18 cellular contexts compared by ENCODE assay signal in the genomic region with DNA sequence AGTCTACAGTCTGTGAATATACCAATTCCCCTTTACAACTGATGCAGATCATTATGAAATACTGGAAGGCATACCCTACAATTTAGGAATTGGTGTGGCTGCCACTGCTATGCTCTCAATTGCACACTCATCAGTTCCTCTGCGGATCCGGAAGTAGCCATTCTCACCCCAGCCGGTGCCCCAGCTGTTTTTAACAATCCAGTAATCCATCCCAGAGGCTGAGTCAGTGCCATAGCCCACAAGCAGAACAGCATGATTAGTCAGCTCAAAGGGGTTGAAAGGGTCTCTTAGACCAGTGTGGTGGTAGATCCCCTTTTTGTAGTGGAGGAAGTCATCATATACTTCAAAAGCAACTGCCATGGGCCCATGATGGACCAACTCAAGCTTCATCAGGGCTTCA. TPM values are rescaled to one million over a fixed set of nuclear protein-coding genes. Genes with fewer than 3 reads are reported as not detected.
DNase-seq lines count a peak whose midpoint lies in the region; ATAC-seq and TF ChIP-seq lines count a peak whose summit lies in the region.
"Had no signal": no experiment of that assay in that cellular context is flagged by ENCODE, and none has a peak within 500 bp of the region (broad histone marks: within the 10 kb centered on the region; RNA-seq: fewer than 3 reads in every experiment).

No MANE protein-coding gene starts in this region.

- peaks cover 27% of the 10 kb centered on the region for H3K4me1 Mint-ChIP-seq in WTC11
- H3K4me1 Mint-ChIP-seq in naive thymus-derived CD8-positive, alpha-beta T cell, result peaks cover 0 to 12% (median 3%) of the 10 kb centered on the region in 4 donors

- H3K36me3 ChIP-seq in suprapubic skin, result peaks cover 8% of the 10 kb centered on the region
- H3K36me3 ChIP-seq: uterus had no signal

- ATAC-seq in WTC11 (peak; percentile 26; the same call in 1 of the 2 replicates), foreskin keratinocyte (peak; percentile 36), HG02870 (IDR thresholded peaks at IDR 0.05; ENCODE audit: unreplicated experiment) (no peak), GM18907 (IDR thresholded peaks at IDR 0.05; ENCODE audit: unreplicated experiment) (no peak)
- ATAC-seq in naive thymus-derived CD8-positive, alpha-beta T cell, result no peak
- ATAC-seq: stimulated activated naive CD8-positive, alpha-beta T cell treated with anti-CD3 and anti-CD28 coated beads, Interleukin-15, amount 100 ng/mL, for 72 hours had no signal

- CTCF ChIA-PET in WTC11 (lab: Charles Lee), result interaction anchor here (1.2 kb wide), 1 partner anchor 250 kb away, joined by 3 read pairs; no protein-coding TSS in a partner anchor

- no peak overlapping the region for H3K4me3 Mint-ChIP-seq in WTC11
- H3K4me3 Mint-ChIP-seq in naive thymus-derived CD8-positive, alpha-beta T cell, result no peak overlapping the region
- H3K4me3 Mint-ChIP-seq: brain; stimulated activated naive CD8-positive, alpha-beta T cell treated with anti-CD3 and anti-CD28 coated beads, Interleukin-15, amount 100 ng/mL, for 72 hours had no signal

- no peaks in the 10 kb centered on the region for H3K27me3 Mint-ChIP-seq in WTC11 (ENCODE audit: low read depth)
- no peaks in the 10 kb centered on the region for H3K27me3 Mint-ChIP-seq in naive thymus-derived CD8-positive, alpha-beta T cell
- H3K27me3 Mint-ChIP-seq: brain; stimulated activated naive CD8-positive, alpha-beta T cell treated with anti-CD3 and anti-CD28 coated beads, Interleukin-15, amount 100 ng/mL, for 72 hours had no signal

- H3K27ac ChIP-seq in foreskin keratinocyte, result no peak overlapping the region
- H3K27ac ChIP-seq in suprapubic skin, result no peak overlapping the region
- H3K27ac ChIP-seq: KMS-11, uterus had no signal

- H3K27me3 ChIP-seq in foreskin keratinocyte (no peaks in the 10 kb centered on the region), suprapubic skin (no peaks in the 10 kb centered on the region)
- H3K27me3 ChIP-seq: uterus had no signal

- H3K4me1 ChIP-seq in foreskin keratinocyte (no peaks in the 10 kb centered on the region), suprapubic skin (peaks cover 8% of the 10 kb centered on the region)

- POLR2A ChIA-PET in WTC11 (lab: Charles Lee), result interaction anchor here (0.9 kb wide), 1 partner anchor 7 kb away, joined by 3 read pairs; no protein-coding TSS in a partner anchor
- POLR2A ChIA-PET in naive thymus-derived CD8-positive, alpha-beta T cell (lab: Charles Lee), result no interaction called here

- peak overlapping the region; percentile 46; the same call in 1 of the 2 replicates for H3K27ac Mint-ChIP-seq in WTC11
- H3K27ac Mint-ChIP-seq in naive thymus-derived CD8-positive, alpha-beta T cell, result no peak overlapping the region
- H3K27ac Mint-ChIP-seq: brain had no signal

- TF ChIP-seq POLR2A in suprapubic skin (IDR thresholded peaks at IDR 0.05), result no peak

- peaks cover 86% of the 10 kb centered on the region for H3K36me3 Mint-ChIP-seq in WTC11
- peaks cover 26 to 88% (median 55%) of the 10 kb centered on the region in 3 donors for H3K36me3 Mint-ChIP-seq in naive thymus-derived CD8-positive, alpha-beta T cell
- H3K36me3 Mint-ChIP-seq: brain had no signal

- H3K9me3 Mint-ChIP-seq in WTC11, result no peaks in the 10 kb centered on the region
- no peaks in the 10 kb centered on the region for H3K9me3 Mint-ChIP-seq in naive thymus-derived CD8-positive, alpha-beta T cell
- H3K9me3 Mint-ChIP-seq: brain had no signal

- TF ChIP-seq EP300 in suprapubic skin (IDR thresholded peaks at IDR 0.05), result no peak

- TF ChIP-seq CTCF in WTC11 (IDR thresholded peaks at IDR 0.05) (no peak), foreskin keratinocyte (conservative IDR thresholded peaks at IDR 0.05) (no peak), suprapubic skin (IDR thresholded peaks at IDR 0.05) (no peak)

- DNase-seq in AG08395 (ENCODE audit: low spot score) (peak; percentile 53), HCEC 1CT (peak; percentile 80), WTC11 (ENCODE audit: low spot score) (no peak), foreskin keratinocyte (no peak), suprapubic skin (ENCODE audit: low spot score in 2 of 2) (no peak)
- no peak for DNase-seq in naive thymus-derived CD8-positive, alpha-beta T cell
- DNase-seq: activated gamma-delta T cell; hypothalamus; NCI-H2081 treated with DMSO at 0.1 percent for 48 hours; NCI-H526; stimulated activated CD4-positive, alpha-beta T cell treated with anti-CD3 and anti-CD28 coated beads, Interleukin-15, amount 100 ng/mL, for 24 hours; stimulated activated naive CD8-positive, alpha-beta T cell treated with anti-CD3 and anti-CD28 coated beads, Interleukin-15, amount 100 ng/mL, for 72 hours; T-helper 1 cell; uterus had no signal

- 82% methylated on average over 3 of the region's 3 CpGs for WGBS in suprapubic skin

- H3K9me3 ChIP-seq in suprapubic skin, result no peaks in the 10 kb centered on the region
- H3K9me3 ChIP-seq: uterus had no signal

- H3K4me3 ChIP-seq in suprapubic skin, result no peak overlapping the region
- H3K4me3 ChIP-seq: uterus had no signal

TF ChIP-seq in WTC11, 78 proteins besides CTCF, POLR2A, EP300 and RAD21:
- TF ChIP-seq, protein P1, sequence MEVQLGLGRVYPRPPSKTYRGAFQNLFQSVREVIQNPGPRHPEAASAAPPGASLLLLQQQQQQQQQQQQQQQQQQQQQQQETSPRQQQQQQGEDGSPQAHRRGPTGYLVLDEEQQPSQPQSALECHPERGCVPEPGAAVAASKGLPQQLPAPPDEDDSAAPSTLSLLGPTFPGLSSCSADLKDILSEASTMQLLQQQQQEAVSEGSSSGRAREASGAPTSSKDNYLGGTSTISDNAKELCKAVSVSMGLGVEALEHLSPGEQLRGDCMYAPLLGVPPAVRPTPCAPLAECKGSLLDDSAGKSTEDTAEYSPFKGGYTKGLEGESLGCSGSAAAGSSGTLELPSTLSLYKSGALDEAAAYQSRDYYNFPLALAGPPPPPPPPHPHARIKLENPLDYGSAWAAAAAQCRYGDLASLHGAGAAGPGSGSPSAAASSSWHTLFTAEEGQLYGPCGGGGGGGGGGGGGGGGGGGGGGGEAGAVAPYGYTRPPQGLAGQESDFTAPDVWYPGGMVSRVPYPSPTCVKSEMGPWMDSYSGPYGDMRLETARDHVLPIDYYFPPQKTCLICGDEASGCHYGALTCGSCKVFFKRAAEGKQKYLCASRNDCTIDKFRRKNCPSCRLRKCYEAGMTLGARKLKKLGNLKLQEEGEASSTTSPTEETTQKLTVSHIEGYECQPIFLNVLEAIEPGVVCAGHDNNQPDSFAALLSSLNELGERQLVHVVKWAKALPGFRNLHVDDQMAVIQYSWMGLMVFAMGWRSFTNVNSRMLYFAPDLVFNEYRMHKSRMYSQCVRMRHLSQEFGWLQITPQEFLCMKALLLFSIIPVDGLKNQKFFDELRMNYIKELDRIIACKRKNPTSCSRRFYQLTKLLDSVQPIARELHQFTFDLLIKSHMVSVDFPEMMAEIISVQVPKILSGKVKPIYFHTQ (CRISPR knock-in tag; IDR thresholded peaks at IDR 0.05), result no peak
- TF ChIP-seq IRF2 (CRISPR knock-in tag; IDR thresholded peaks at IDR 0.05; ENCODE audit: borderline replicate concordance, low read depth), result no peak

RNA-seq across cellular contexts. Expression of a gene that starts 43.6 kb away (rescaled TPM):
- total RNA-seq in WTC11 (2021) (269 to 299 TPM (median 293 TPM) in 3 replicates), foreskin keratinocyte (372 and 455 TPM in 2 replicates), suprapubic skin (10 to 100 TPM; 24.5 to 59.0 (median 31.6) TPM)
- 355 and 470 TPM in 2 replicates for polyA plus RNA-seq in foreskin keratinocyte
- total RNA-seq in naive thymus-derived CD8-positive, alpha-beta T cell, result 10 to 100 TPM; 37.3 to 41.5 TPM
- polyA plus RNA-seq in naive thymus-derived CD8-positive, alpha-beta T cell, result 100 to 1,000 TPM in 1 of 3 donors, 10 to 100 TPM in 2; 88.7 to 166 (median 90.3) TPM

Comparison
In these comparisons a context has a peak if more than half of its experiments do, and no peak if none do; other contexts are left out.
1. DNase-seq: peak in AG08395 (single experiment) and HCEC 1CT (single experiment); none in WTC11 (single experiment), foreskin keratinocyte (0 of 2), suprapubic skin (0 of 2) and naive thymus-derived CD8-positive, alpha-beta T cell (0 of 10).
2. ATAC-seq: peak in WTC11 (single experiment) and foreskin keratinocyte (single experiment); none in HG02870 (single experiment), naive thymus-derived CD8-positive, alpha-beta T cell (0 of 2) and GM18907 (single experiment).